Comparison of ENCODE assay signal across 19 cellular contexts in genomic region chr12:24697295-24697694, GRCh38.
"Had no signal": no experiment of that assay in that cellular context is flagged by ENCODE, and none has a peak within 500 bp of the region (broad histone marks: within the 10 kb centered on the region; RNA-seq: fewer than 3 reads in every experiment).

No MANE protein-coding gene starts in this region.

- H3K27me3 Mint-ChIP-seq: activated naive CD4-positive, alpha-beta T cell treated with anti-CD3 and anti-CD28 coated beads, Interleukin-2, amount 10 ng/mL, durations not matched to agents 7 days and 5 days had no signal

- ATAC-seq: left colon; stimulated activated naive CD8-positive, alpha-beta T cell treated with anti-CD3 and anti-CD28 coated beads, Interleukin-15, Interleukin-2, amounts not matched to agents 100 U/mL and 50 U/mL, for 24 hours had no signal

- H3K27ac ChIP-seq: coronary artery, prostate gland, upper lobe of left lung, WERI-Rb-1 had no signal

- H3K27me3 ChIP-seq: upper lobe of left lung had no signal

- DNase-seq: activated CD4-positive, CD25-positive, alpha-beta regulatory T cell treated with anti-CD3 and anti-CD28 coated beads, Interleukin-2, amount 50 U/mL, for 72 hours; activated effector memory CD4-positive, alpha-beta T cell treated with Interleukin-2 at 50 U/mL for 16 hours; activated naive CD4-positive, alpha-beta T cell treated with anti-CD3 and anti-CD28 coated beads, Interleukin-2, amount 10 ng/mL, durations not matched to agents 7 days and 5 days; activated T-cell treated with anti-CD3 and anti-CD28 coated beads, Interleukin-2, amount 50 U/mL, for 48 hours; amygdala; cerebellar nuclear complex; erythroblast; foreskin fibroblast; left colon; naive B cell; stimulated activated CD4-positive, alpha-beta T cell treated with anti-CD3 and anti-CD28 coated beads, Interleukin-12 subunit alpha, Interleukin-12 subunit beta, amount 100 ng/mL, for 4 hours; stimulated activated CD4-positive, alpha-beta T cell treated with anti-CD3 and anti-CD28 coated beads, Interleukin-4, amount 100 ng/mL, for 4 hours; stimulated activated naive CD8-positive, alpha-beta T cell treated with anti-CD3 and anti-CD28 coated beads, Interleukin-15, Interleukin-2, amounts not matched to agents 100 U/mL and 50 U/mL, for 24 hours; T-helper 1 cell; upper lobe of left lung; WERI-Rb-1 had no signal

- H3K27ac Mint-ChIP-seq: activated naive CD4-positive, alpha-beta T cell treated with anti-CD3 and anti-CD28 coated beads, Interleukin-2, amount 10 ng/mL, durations not matched to agents 7 days and 5 days; naive B cell had no signal

- H3K4me1 ChIP-seq: prostate gland had no signal

- H3K4me3 ChIP-seq: coronary artery, lung, prostate gland, upper lobe of left lung had no signal

- H3K4me3 Mint-ChIP-seq: activated naive CD4-positive, alpha-beta T cell treated with anti-CD3 and anti-CD28 coated beads, Interleukin-2, amount 10 ng/mL, durations not matched to agents 7 days and 5 days; naive B cell had no signal

- H3K36me3 ChIP-seq: prostate gland, upper lobe of left lung, WERI-Rb-1 had no signal

- H3K36me3 Mint-ChIP-seq: activated naive CD4-positive, alpha-beta T cell treated with anti-CD3 and anti-CD28 coated beads, Interleukin-2, amount 10 ng/mL, durations not matched to agents 7 days and 5 days; naive B cell had no signal

- H3K9me3 Mint-ChIP-seq: activated naive CD4-positive, alpha-beta T cell treated with anti-CD3 and anti-CD28 coated beads, Interleukin-2, amount 10 ng/mL, durations not matched to agents 7 days and 5 days had no signal

- H3K4me1 Mint-ChIP-seq: activated naive CD4-positive, alpha-beta T cell treated with anti-CD3 and anti-CD28 coated beads, Interleukin-2, amount 10 ng/mL, durations not matched to agents 7 days and 5 days; naive B cell had no signal

- H3K9me3 ChIP-seq: prostate gland, upper lobe of left lung had no signal
